In genomic region chr11:74134661-74135515, GRCh38 we compare ENCODE assay signal across 17 cellular contexts. TPM values are rescaled to one million over a fixed set of nuclear protein-coding genes. Genes with fewer than 3 reads are reported as not detected.
DNase-seq lines count a peak whose midpoint lies in the region; ATAC-seq, FAIRE-seq and TF ChIP-seq lines count a peak whose summit lies in the region.
"Had no signal": no experiment of that assay in that cellular context is flagged by ENCODE, and none has a peak within 500 bp of the region (broad histone marks: within the 10 kb centered on the region; RNA-seq: fewer than 3 reads in every experiment).

No MANE protein-coding gene starts in this region.

- ATAC-seq in K562 (no peak), GM21390 (IDR thresholded peaks at IDR 0.05; ENCODE audit: unreplicated experiment) (no peak)
- no peak for ATAC-seq in stimulated activated naive B cell treated with anti-CD40 and anti-IgM and Interleukin-4, amounts not matched to agents 10 μg/mL and 1 μg/mL and 100 μg/mL, for 72 hours (replicated peaks)
- ATAC-seq: natural killer cell, sciatic nerve had no signal

- H3K27me3 ChIP-seq in K562 (ENCODE audit: control insufficient read depth in 2 of 2, insufficient read depth in 2 of 2, low read length in 2 of 2) = no peaks in the 10 kb centered on the region

- BruUV-seq in K562 (replicated peaks; lab: Mats Ljungman, UMichigan) = no TSS peak

- H3K9me1 ChIP-seq in K562 (ENCODE audit: control insufficient read depth, insufficient read depth, low read length) = no peaks in the 10 kb centered on the region

- no peak for TF ChIP-seq RAD21 in K562 (CRISPR knock-in tag; conservative IDR thresholded peaks at IDR 0.05 in 1 of 2, IDR thresholded peaks at IDR 0.05 in 1 of 2)

- FAIRE-seq in G401.6 (lab: Jason Lieb, UNC) (peak; percentile 99), K562 (lab: Jason Lieb, UNC) (no peak)
- FAIRE-seq: kidney had no signal

- H3K9me3 ChIP-seq in K562 (replicated peaks; ENCODE audit: control insufficient read depth, insufficient read depth, low read depth, low read length) = no peaks in the 10 kb centered on the region

- peaks cover 0 to 21% of the 10 kb centered on the region in 2 experiments; a peak in 2 of 5 replicates for H3K4me1 ChIP-seq in K562 (replicated peaks in 1 of 2; ENCODE audit: control insufficient read depth in 2 of 2, insufficient read depth in 2 of 2, low read length in 2 of 2)

- peak overlapping the region; percentile 89 for H3K27ac Mint-ChIP-seq in mesothelial cell of epicardium
- H3K27ac Mint-ChIP-seq in stimulated activated naive B cell treated with anti-CD40 and anti-IgM and Interleukin-4, amounts not matched to agents 10 μg/mL and 1 μg/mL and 100 μg/mL, for 72 hours = no peak overlapping the region
- H3K27ac Mint-ChIP-seq: IgD-negative memory B cell, natural killer cell had no signal

- peaks cover 51% of the 10 kb centered on the region for H3K4me1 Mint-ChIP-seq in mesothelial cell of epicardium
- H3K4me1 Mint-ChIP-seq in stimulated activated naive B cell treated with anti-CD40 and anti-IgM and Interleukin-4, amounts not matched to agents 10 μg/mL and 1 μg/mL and 100 μg/mL, for 72 hours = no peaks in the 10 kb centered on the region
- H3K4me1 Mint-ChIP-seq: IgD-negative memory B cell, natural killer cell had no signal

- H3K36me3 Mint-ChIP-seq in mesothelial cell of epicardium = peaks cover 21% of the 10 kb centered on the region
- peaks cover 30 to 53% of the 10 kb centered on the region in 2 donors for H3K36me3 Mint-ChIP-seq in stimulated activated naive B cell treated with anti-CD40 and anti-IgM and Interleukin-4, amounts not matched to agents 10 μg/mL and 1 μg/mL and 100 μg/mL, for 72 hours

- DNase-seq in NCI-H2196 treated with DMSO at 0.1 percent for 48 hours (lab: John Stamatoyannopoulos, UW; ENCODE audit: unreplicated experiment) (peak; percentile 37), K562 (ENCODE audit: extremely low read depth in 1 of 4, low spot score in 3 of 4) (peak in 1 of 4 experiments; percentile 10), mesothelial cell of epicardium (ENCODE audit: low spot score in 2 of 2, unreplicated experiment in 2 of 2) (no peak), NCI-H2029 (lab: John Stamatoyannopoulos, UW) (no peak), DMS153 (lab: John Stamatoyannopoulos, UW) (no peak)
- DNase-seq in stimulated activated naive B cell treated with anti-CD40 and anti-IgM and Interleukin-4, amounts not matched to agents 10 μg/mL and 1 μg/mL and 100 μg/mL, for 72 hours = no peak
- DNase-seq: activated T-cell treated with anti-CD3 and anti-CD28 coated beads for 4 hours, C1 segment of cervical spinal cord, dermis blood vessel endothelial cell, kidney, natural killer cell, NCI-H146 had no signal

- H3K4me3 Mint-ChIP-seq in mesothelial cell of epicardium = no peak overlapping the region
- H3K4me3 Mint-ChIP-seq in stimulated activated naive B cell treated with anti-CD40 and anti-IgM and Interleukin-4, amounts not matched to agents 10 μg/mL and 1 μg/mL and 100 μg/mL, for 72 hours = no peak overlapping the region
- H3K4me3 Mint-ChIP-seq: IgD-negative memory B cell, natural killer cell had no signal

- H3K27me3 Mint-ChIP-seq in mesothelial cell of epicardium (ENCODE audit: low read depth) = no peaks in the 10 kb centered on the region
- no peaks in the 10 kb centered on the region for H3K27me3 Mint-ChIP-seq in stimulated activated naive B cell treated with anti-CD40 and anti-IgM and Interleukin-4, amounts not matched to agents 10 μg/mL and 1 μg/mL and 100 μg/mL, for 72 hours
- H3K27me3 Mint-ChIP-seq: IgD-negative memory B cell had no signal

- H3K9ac ChIP-seq in K562 (ENCODE audit: insufficient read depth in 1 of 2, low read depth in 2 of 2, low read length in 2 of 2) = no peak overlapping the region

- CTCF ChIA-PET in K562 (lab: Yijun Ruan, JAX; ENCODE audit: low intra/inter-chr PET ratio) = no interaction called here

- no peaks in the 10 kb centered on the region for H3K79me2 ChIP-seq in K562 (ENCODE audit: control insufficient read depth, insufficient read depth, low read length)

- TF ChIP-seq EP300 in K562 (IDR thresholded peaks at IDR 0.05; ENCODE audit: low read length) = no peak

- H4K20me1 ChIP-seq in K562 (replicated peaks; ENCODE audit: control insufficient read depth, insufficient read depth, low read length) = no peaks in the 10 kb centered on the region

- no peak overlapping the region for H3K27ac ChIP-seq in K562 (ENCODE audit: extremely low read depth, low read depth, low read length)
- H3K27ac ChIP-seq: SK-N-MC had no signal

- TF ChIP-seq CTCF in K562 (IDR thresholded peaks at IDR 0.05 in 2 of 3, conservative IDR thresholded peaks at IDR 0.05 in 1 of 3; ENCODE audit: insufficient read depth in 2 of 3, low read depth in 1 of 3, low read length in 3 of 3) (no peak), mesothelial cell of epicardium (IDR thresholded peaks at IDR 0.05; ENCODE audit: unreplicated experiment) (no peak)

- H3K9me3 Mint-ChIP-seq in mesothelial cell of epicardium = no peaks in the 10 kb centered on the region
- no peaks in the 10 kb centered on the region for H3K9me3 Mint-ChIP-seq in stimulated activated naive B cell treated with anti-CD40 and anti-IgM and Interleukin-4, amounts not matched to agents 10 μg/mL and 1 μg/mL and 100 μg/mL, for 72 hours
- H3K9me3 Mint-ChIP-seq: IgD-negative memory B cell, natural killer cell had no signal

- H3K36me3 ChIP-seq in K562 (ENCODE audit: control insufficient read depth, insufficient read depth, low read length) = peaks cover 39% of the 10 kb centered on the region

- no peak overlapping the region for H3K4me3 ChIP-seq in K562
- H3K4me3 ChIP-seq: SK-N-MC had no signal

- 83% methylated on average over 6 of the region's 6 CpGs for WGBS in K562 (ENCODE audit: insufficient coverage, low coverage, missing lambda C conversion rate)

- H2AFZ ChIP-seq in K562 (ENCODE audit: low read depth, low read length) = no peak overlapping the region

- intact Hi-C loops in K562 (cut with micrococcal nuclease) = no loop called here

- H3K4me2 ChIP-seq in K562 (ENCODE audit: insufficient read depth, low read length) = no peak overlapping the region

- POLR2A ChIA-PET in K562 (lab: Yijun Ruan, JAX) = interaction anchor here (0.6 to 1.4 kb wide), 3 partner anchors 10 to 36 kb away, joined by 3 to 4 read pairs (median 4); partner anchors contain the start of genes C2CD3 and PPME1

- in situ Hi-C loops in K562 (cut with MboI) = no loop called here

- no peak for TF ChIP-seq POLR2A in K562 (conservative IDR thresholded peaks at IDR 0.05)

TF ChIP-seq in K562, 482 proteins besides CTCF, POLR2A, EP300 and RAD21 (continues in another document):
- TF ChIP-seq FOXJ2 (tag; IDR thresholded peaks at IDR 0.05) = no peak
- TF ChIP-seq, protein P1, sequence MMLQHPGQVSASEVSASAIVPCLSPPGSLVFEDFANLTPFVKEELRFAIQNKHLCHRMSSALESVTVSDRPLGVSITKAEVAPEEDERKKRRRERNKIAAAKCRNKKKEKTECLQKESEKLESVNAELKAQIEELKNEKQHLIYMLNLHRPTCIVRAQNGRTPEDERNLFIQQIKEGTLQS (IDR thresholded peaks at IDR 0.05) = peak; percentile 22; the same call in 1 of the 2 replicates
- TF ChIP-seq, protein P1 (CRISPR knock-in tag; conservative IDR thresholded peaks at IDR 0.05) = no peak

RNA-seq across cellular contexts. Expression of gene C2CD3, which starts 35.9 kb away (rescaled TPM):
- total RNA-seq in K562 (2011; cell fraction: chromatin; rRNA removed; ENCODE audit: low replicate concordance) = 48.0 and 104 TPM in 2 replicates
- 16.0 and 24.7 TPM in 2 replicates for total RNA-seq in K562 (2011; cell fraction: nucleolus; rRNA removed)
- 30.5 and 41.8 TPM in 2 replicates for total RNA-seq in K562 (2011; cell fraction: nucleoplasm; rRNA removed)
- total RNA-seq in K562 (2014; rRNA removed) (10.9 and 13.9 TPM in 2 replicates), K562 (2014; rRNA removed; fragmentation: Illumina TruSeq; extraction: Trizol) (11.1 and 13.0 TPM in 2 replicates), K562 (2015; rRNA removed; fragmentation: Illumina TruSeq; extraction: Trizol) (14.5 and 15.8 TPM in 2 replicates), K562 (2021) (17.6 and 18.5 TPM in 2 replicates), mesothelial cell of epicardium (32.5 to 34.8 TPM (median 33.0 TPM) in 3 replicates)
- polyA plus RNA-seq in K562 (2011; rRNA removed) (15.2 and 15.8 TPM in 2 replicates), K562 (2014; fragmentation: Illumina TruSeq; extraction: Trizol) (18.7 and 20.2 TPM in 2 replicates), K562 (2014; fragmentation: Nextera tagmentation; extraction: Ambion mirVana) (1 to 10 TPM; 4.4 to 5.1 TPM), K562 (2014; rRNA removed) (15.4 and 15.8 TPM in 2 replicates)
- 8.2 and 13.7 TPM in 2 replicates for polyA plus RNA-seq in K562 (2011; cell fraction: cytosol; rRNA removed)
- polyA plus RNA-seq in K562 (2011; cell fraction: nucleus; rRNA removed) = 14.6 and 33.1 TPM in 2 replicates
- 12.5 TPM in 2 replicates for polyA plus RNA-seq in K562 (2012)
- polyA minus RNA-seq in K562 (2011; rRNA and poly(A)+ RNA removed) = 33.0 and 34.9 TPM in 2 replicates
- 12.7 and 14.6 TPM in 2 replicates for polyA minus RNA-seq in K562 (2011; cell fraction: cytosol; rRNA and poly(A)+ RNA removed)
- polyA minus RNA-seq in K562 (2011; cell fraction: nucleus; rRNA and poly(A)+ RNA removed) = 26.7 and 29.8 TPM in 2 replicates

RNA-seq across cellular contexts. Expression of gene PPME1, which starts 36.2 kb away (rescaled TPM):
- total RNA-seq in K562 (2011; cell fraction: chromatin; rRNA removed; ENCODE audit: low replicate concordance) = 76.3 and 104 TPM in 2 replicates
- total RNA-seq in K562 (2011; cell fraction: nucleolus; rRNA removed) = 63.9 and 70.7 TPM in 2 replicates
- total RNA-seq in K562 (2011; cell fraction: nucleoplasm; rRNA removed) = 77.6 and 103 TPM in 2 replicates
- total RNA-seq in K562 (2014; rRNA removed) = 37.6 and 59.6 TPM in 2 replicates
- 30.1 and 33.4 TPM in 2 replicates for total RNA-seq in K562 (2014; rRNA removed; fragmentation: Illumina TruSeq; extraction: Trizol)
- 42.3 and 45.7 TPM in 2 replicates for total RNA-seq in K562 (2015; rRNA removed; fragmentation: Illumina TruSeq; extraction: Trizol)
- total RNA-seq in K562 (2021) = 65.8 and 69.4 TPM in 2 replicates
- polyA plus RNA-seq in K562 (2011; rRNA removed) = 52.5 and 89.2 TPM in 2 replicates
- 96.5 and 108 TPM in 2 replicates for polyA plus RNA-seq in K562 (2011; cell fraction: cytosol; rRNA removed)
- polyA plus RNA-seq in K562 (2011; cell fraction: nucleus; rRNA removed) = 101 and 105 TPM in 2 replicates
- polyA plus RNA-seq in K562 (2012) = 47.4 and 51.6 TPM in 2 replicates
- 75.8 and 81.7 TPM in 2 replicates for polyA plus RNA-seq in K562 (2014; fragmentation: Illumina TruSeq; extraction: Trizol)
- polyA plus RNA-seq in K562 (2014; fragmentation: Nextera tagmentation; extraction: Ambion mirVana) = 10 to 100 TPM in 1 of 2 experiments, 1 to 10 TPM in 1; 9.8 to 24.1 TPM
- 33.1 and 48.4 TPM in 2 replicates for polyA plus RNA-seq in K562 (2014; rRNA removed)
- polyA minus RNA-seq in K562 (2011; rRNA and poly(A)+ RNA removed) = 52.9 and 57.0 TPM in 2 replicates
- polyA minus RNA-seq in K562 (2011; cell fraction: cytosol; rRNA and poly(A)+ RNA removed) = 66.0 and 73.1 TPM in 2 replicates
- 90.7 and 144 TPM in 2 replicates for polyA minus RNA-seq in K562 (2011; cell fraction: nucleus; rRNA and poly(A)+ RNA removed)
- 50.6 to 52.8 TPM (median 51.6 TPM) in 3 replicates for total RNA-seq in mesothelial cell of epicardium
